In the genomic region with DNA sequence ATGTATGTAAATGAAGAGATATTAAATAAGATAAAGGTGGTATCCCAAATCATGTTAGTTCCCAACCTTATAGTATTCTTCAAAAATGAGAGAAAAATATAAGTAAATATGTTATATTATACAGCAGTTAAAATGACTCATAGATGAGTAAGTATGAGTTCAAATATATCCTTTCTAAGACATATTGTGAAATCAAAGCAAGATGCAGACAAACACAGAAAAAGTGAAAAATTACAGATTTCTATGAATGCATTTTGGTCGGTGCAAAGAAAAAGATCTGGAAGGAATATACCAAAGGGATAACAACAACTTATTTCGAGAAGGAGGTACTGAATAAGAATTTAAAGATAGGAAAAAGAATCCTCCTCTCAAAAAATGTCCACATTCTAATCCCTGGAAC, we compare ENCODE assay signal across 1 cellular context.
TF ChIP-seq lines count a peak whose summit lies in the region.

No MANE protein-coding gene starts in this region.

TF ChIP-seq in GM23338, 12 proteins besides CTCF, POLR2A, EP300 and RAD21 (continued from another document):
- TF ChIP-seq, protein P1, sequence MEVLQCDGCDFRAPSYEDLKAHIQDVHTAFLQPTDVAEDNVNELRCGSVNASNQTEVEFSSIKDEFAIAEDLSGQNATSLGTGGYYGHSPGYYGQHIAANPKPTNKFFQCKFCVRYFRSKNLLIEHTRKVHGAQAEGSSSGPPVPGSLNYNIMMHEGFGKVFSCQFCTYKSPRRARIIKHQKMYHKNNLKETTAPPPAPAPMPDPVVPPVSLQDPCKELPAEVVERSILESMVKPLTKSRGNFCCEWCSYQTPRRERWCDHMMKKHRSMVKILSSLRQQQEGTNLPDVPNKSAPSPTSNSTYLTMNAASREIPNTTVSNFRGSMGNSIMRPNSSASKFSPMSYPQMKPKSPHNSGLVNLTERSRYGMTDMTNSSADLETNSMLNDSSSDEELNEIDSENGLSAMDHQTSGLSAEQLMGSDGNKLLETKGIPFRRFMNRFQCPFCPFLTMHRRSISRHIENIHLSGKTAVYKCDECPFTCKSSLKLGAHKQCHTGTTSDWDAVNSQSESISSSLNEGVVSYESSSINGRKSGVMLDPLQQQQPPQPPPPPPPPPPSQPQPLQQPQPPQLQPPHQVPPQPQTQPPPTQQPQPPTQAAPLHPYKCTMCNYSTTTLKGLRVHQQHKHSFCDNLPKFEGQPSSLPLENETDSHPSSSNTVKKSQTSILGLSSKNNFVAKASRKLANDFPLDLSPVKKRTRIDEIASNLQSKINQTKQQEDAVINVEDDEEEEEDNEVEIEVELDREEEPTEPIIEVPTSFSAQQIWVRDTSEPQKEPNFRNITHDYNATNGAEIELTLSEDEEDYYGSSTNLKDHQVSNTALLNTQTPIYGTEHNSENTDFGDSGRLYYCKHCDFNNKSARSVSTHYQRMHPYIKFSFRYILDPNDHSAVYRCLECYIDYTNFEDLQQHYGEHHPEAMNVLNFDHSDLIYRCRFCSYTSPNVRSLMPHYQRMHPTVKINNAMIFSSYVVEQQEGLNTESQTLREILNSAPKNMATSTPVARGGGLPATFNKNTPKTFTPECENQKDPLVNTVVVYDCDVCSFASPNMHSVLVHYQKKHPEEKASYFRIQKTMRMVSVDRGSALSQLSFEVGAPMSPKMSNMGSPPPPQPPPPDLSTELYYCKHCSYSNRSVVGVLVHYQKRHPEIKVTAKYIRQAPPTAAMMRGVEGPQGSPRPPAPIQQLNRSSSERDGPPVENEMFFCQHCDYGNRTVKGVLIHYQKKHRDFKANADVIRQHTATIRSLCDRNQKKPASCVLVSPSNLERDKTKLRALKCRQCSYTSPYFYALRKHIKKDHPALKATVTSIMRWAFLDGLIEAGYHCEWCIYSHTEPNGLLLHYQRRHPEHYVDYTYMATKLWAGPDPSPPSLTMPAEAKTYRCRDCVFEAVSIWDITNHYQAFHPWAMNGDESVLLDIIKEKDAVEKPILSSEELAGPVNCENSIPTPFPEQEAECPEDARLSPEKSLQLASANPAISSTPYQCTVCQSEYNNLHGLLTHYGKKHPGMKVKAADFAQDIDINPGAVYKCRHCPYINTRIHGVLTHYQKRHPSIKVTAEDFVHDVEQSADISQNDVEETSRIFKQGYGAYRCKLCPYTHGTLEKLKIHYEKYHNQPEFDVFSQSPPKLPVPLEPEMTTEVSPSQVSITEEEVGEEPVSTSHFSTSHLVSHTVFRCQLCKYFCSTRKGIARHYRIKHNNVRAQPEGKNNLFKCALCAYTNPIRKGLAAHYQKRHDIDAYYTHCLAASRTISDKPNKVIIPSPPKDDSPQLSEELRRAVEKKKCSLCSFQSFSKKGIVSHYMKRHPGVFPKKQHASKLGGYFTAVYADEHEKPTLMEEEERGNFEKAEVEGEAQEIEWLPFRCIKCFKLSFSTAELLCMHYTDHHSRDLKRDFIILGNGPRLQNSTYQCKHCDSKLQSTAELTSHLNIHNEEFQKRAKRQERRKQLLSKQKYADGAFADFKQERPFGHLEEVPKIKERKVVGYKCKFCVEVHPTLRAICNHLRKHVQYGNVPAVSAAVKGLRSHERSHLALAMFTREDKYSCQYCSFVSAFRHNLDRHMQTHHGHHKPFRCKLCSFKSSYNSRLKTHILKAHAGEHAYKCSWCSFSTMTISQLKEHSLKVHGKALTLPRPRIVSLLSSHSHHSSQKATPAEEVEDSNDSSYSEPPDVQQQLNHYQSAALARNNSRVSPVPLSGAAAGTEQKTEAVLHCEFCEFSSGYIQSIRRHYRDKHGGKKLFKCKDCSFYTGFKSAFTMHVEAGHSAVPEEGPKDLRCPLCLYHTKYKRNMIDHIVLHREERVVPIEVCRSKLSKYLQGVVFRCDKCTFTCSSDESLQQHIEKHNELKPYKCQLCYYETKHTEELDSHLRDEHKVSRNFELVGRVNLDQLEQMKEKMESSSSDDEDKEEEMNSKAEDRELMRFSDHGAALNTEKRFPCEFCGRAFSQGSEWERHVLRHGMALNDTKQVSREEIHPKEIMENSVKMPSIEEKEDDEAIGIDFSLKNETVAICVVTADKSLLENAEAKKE (CRISPR knock-in tag; IDR thresholded peaks at IDR 0.05): no peak
- no peak for TF ChIP-seq EZH2 (IDR thresholded peaks at IDR 0.05; ENCODE audit: low read depth, unreplicated experiment)
- TF ChIP-seq JUNB (IDR thresholded peaks at IDR 0.05; ENCODE audit: unreplicated experiment): no peak
- TF ChIP-seq, protein P2, sequence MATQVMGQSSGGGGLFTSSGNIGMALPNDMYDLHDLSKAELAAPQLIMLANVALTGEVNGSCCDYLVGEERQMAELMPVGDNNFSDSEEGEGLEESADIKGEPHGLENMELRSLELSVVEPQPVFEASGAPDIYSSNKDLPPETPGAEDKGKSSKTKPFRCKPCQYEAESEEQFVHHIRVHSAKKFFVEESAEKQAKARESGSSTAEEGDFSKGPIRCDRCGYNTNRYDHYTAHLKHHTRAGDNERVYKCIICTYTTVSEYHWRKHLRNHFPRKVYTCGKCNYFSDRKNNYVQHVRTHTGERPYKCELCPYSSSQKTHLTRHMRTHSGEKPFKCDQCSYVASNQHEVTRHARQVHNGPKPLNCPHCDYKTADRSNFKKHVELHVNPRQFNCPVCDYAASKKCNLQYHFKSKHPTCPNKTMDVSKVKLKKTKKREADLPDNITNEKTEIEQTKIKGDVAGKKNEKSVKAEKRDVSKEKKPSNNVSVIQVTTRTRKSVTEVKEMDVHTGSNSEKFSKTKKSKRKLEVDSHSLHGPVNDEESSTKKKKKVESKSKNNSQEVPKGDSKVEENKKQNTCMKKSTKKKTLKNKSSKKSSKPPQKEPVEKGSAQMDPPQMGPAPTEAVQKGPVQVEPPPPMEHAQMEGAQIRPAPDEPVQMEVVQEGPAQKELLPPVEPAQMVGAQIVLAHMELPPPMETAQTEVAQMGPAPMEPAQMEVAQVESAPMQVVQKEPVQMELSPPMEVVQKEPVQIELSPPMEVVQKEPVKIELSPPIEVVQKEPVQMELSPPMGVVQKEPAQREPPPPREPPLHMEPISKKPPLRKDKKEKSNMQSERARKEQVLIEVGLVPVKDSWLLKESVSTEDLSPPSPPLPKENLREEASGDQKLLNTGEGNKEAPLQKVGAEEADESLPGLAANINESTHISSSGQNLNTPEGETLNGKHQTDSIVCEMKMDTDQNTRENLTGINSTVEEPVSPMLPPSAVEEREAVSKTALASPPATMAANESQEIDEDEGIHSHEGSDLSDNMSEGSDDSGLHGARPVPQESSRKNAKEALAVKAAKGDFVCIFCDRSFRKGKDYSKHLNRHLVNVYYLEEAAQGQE (IDR thresholded peaks at IDR 0.05; ENCODE audit: unreplicated experiment): no peak
